ENCODE assay signal across 14 cellular contexts in the genomic region with DNA sequence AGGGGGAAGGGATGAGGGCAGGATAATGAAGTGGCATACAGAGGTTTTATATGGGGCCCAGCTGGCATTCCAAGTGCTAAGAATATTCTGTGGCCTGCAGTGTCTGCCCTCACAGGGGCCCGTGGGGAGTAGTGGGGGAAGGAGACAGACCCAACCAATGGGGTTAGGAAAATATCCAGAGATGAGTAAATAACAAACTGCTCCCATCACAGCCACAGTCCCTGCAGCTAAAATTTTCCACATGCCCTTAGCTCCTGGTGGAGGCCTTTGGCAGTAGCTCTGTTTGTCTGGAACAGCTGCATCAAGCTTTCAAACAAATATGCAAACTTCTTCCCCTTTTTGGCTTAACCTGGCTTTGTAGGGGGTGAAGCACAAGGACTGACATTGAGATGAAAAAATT. TPM values are rescaled to one million over a fixed set of nuclear protein-coding genes. Genes with fewer than 3 reads are reported as not detected.
DNase-seq lines count a peak whose midpoint lies in the region; ATAC-seq and TF ChIP-seq lines count a peak whose summit lies in the region.
"Had no signal": no experiment of that assay in that cellular context is flagged by ENCODE, and none has a peak within 500 bp of the region (broad histone marks: within the 10 kb centered on the region; RNA-seq: fewer than 3 reads in every experiment).

No MANE protein-coding gene starts in this region.

- H3K27ac ChIP-seq in IMR-90 (ENCODE audit: insufficient read depth, low read length) (peak overlapping the region; percentile 96; the same call in 1 of the 2 replicates), brain microvascular endothelial cell (peak overlapping the region; percentile 94), right cardiac atrium (ENCODE audit: low read length) (peak overlapping the region; percentile 45), subcutaneous abdominal adipose tissue (ENCODE audit: low read depth, low read length) (peak overlapping the region; percentile 94)
- H3K27ac ChIP-seq: psoas muscle had no signal

- H3K14ac ChIP-seq in IMR-90 (replicated peaks; ENCODE audit: low read depth, low read length) = 0 out of 2 replicates have a peak overlapping the region, but pooled peaks have one; percentile 21

- no peak overlapping the region for H2BK120ac ChIP-seq in IMR-90 (ENCODE audit: low read depth, low read length)

- no peak for TF ChIP-seq CTCF in IMR-90 (conservative IDR thresholded peaks at IDR 0.05; ENCODE audit: low read depth, low read length)
- peak; percentile 35 for TF ChIP-seq CTCF in brain microvascular endothelial cell (IDR thresholded peaks at IDR 0.05; ENCODE audit: low read depth, low read length, missing control alignments)
- no peak for TF ChIP-seq CTCF in BE2C (IDR thresholded peaks at IDR 0.05; ENCODE audit: low read depth, low read length)

- no peak for TF ChIP-seq RAD21 in IMR-90 (IDR thresholded peaks at IDR 0.05; ENCODE audit: low read length)

- H3K27me3 ChIP-seq in IMR-90 (ENCODE audit: control insufficient read depth, insufficient read depth, low read length) (no peaks in the 10 kb centered on the region), brain microvascular endothelial cell (replicated peaks) (no peaks in the 10 kb centered on the region), right cardiac atrium (ENCODE audit: control insufficient read depth, insufficient read depth) (no peaks in the 10 kb centered on the region), subcutaneous abdominal adipose tissue (ENCODE audit: control insufficient read depth in 5 of 5, insufficient read depth in 4 of 5, low read length in 5 of 5) (peaks cover 0 to 7% (median 2%) of the 10 kb centered on the region in 5 donors), BE2C (no peaks in the 10 kb centered on the region)

- H3K4me3 ChIP-seq in IMR-90 (ENCODE audit: insufficient read depth, low read depth, low read length) (no peak overlapping the region), brain microvascular endothelial cell (ENCODE audit: low read depth, low read length) (no peak overlapping the region), right cardiac atrium (ENCODE audit: low read length) (no peak overlapping the region), subcutaneous abdominal adipose tissue (ENCODE audit: low read depth in 1 of 5, low read length in 5 of 5) (peak overlapping the region in 2 of 5 donors; percentile 18 to 19), BE2C (ENCODE audit: low read depth, low read length) (no peak overlapping the region)
- H3K4me3 ChIP-seq: psoas muscle had no signal

- no peak overlapping the region for H3K23ac ChIP-seq in IMR-90 (ENCODE audit: low read depth, low read length)

- H2AFZ ChIP-seq in IMR-90 (replicated peaks; ENCODE audit: low read length, poor library complexity) = no peak overlapping the region

- H3K36me3 ChIP-seq in IMR-90 (ENCODE audit: control insufficient read depth, insufficient read depth, low read length) (no peaks in the 10 kb centered on the region), brain microvascular endothelial cell (replicated peaks) (peaks cover 2% of the 10 kb centered on the region), subcutaneous abdominal adipose tissue (ENCODE audit: control insufficient read depth in 5 of 5, insufficient read depth in 5 of 5, low read length in 5 of 5) (peaks cover 0 to 8% (median 2%) of the 10 kb centered on the region in 5 donors), BE2C (no peaks in the 10 kb centered on the region)

- no peak overlapping the region for H3K4me3 Mint-ChIP-seq in stimulated activated effector memory CD8-positive, alpha-beta T cell treated with anti-CD3 and anti-CD28 coated beads, Interleukin-12 subunit alpha, Interleukin-12 subunit beta, amount 100 ng/mL, for 72 hours
- H3K4me3 Mint-ChIP-seq: activated CD8-positive, alpha-beta T cell treated with anti-CD3 and anti-CD28 coated beads for 36 hours had no signal

- H2BK15ac ChIP-seq in IMR-90 (ENCODE audit: low read depth, low read length) = no peak overlapping the region

- H3K9ac ChIP-seq in IMR-90 (ENCODE audit: low read depth, low read length) (no peak overlapping the region), subcutaneous abdominal adipose tissue (ENCODE audit: low read length in 5 of 5) (peak overlapping the region in 1 of 5 donors; percentile 36)

- in situ Hi-C loops in IMR-90 (cut with MboI; ENCODE audit: low sequenced_read_pairs) (no loop called here), brain microvascular endothelial cell (cut with HindIII; ENCODE audit: low pct_ligation_motif_present, low sequenced_read_pairs) (no loop called here)

- no CpG with 5 or more reads among the region's 1 CpG for WGBS in IMR-90 (ENCODE audit: extremely low coverage in 2 of 2, insufficient read length in 1 of 2), 2 experiments
- WGBS in right cardiac atrium = 8% methylated on average over 1 of the region's 1 CpG

- no peak overlapping the region; the same call in 1 of the 2 replicates for H3K4ac ChIP-seq in IMR-90 (ENCODE audit: low read depth, low read length)

- peak overlapping the region; percentile 27 for H3K4me2 ChIP-seq in IMR-90 (ENCODE audit: low read depth, low read length)

- 0 out of 4 replicates have a peak overlapping the region, but pooled peaks of 1 of the 2 experiments have one; percentile 26 for H4K8ac ChIP-seq in IMR-90 (ENCODE audit: low read depth in 2 of 2, low read length in 2 of 2)

- H3K27ac Mint-ChIP-seq in stimulated activated effector memory CD8-positive, alpha-beta T cell treated with anti-CD3 and anti-CD28 coated beads, Interleukin-12 subunit alpha, Interleukin-12 subunit beta, amount 100 ng/mL, for 72 hours = no peak overlapping the region
- H3K27ac Mint-ChIP-seq: activated CD8-positive, alpha-beta T cell treated with anti-CD3 and anti-CD28 coated beads for 36 hours had no signal

- H4K91ac ChIP-seq in IMR-90 (ENCODE audit: insufficient read depth, low read depth, low read length) = no peak overlapping the region

- POLR2A ChIA-PET in IMR-90 (lab: Charles Lee; ENCODE audit: unreplicated experiment) = interaction anchor here (0.6 kb wide), 1 partner anchor 32 kb away, joined by 3 read pairs; no protein-coding TSS in a partner anchor

- H3K9me3 ChIP-seq in IMR-90 (ENCODE audit: control insufficient read depth, insufficient read depth, low read length) (no peaks in the 10 kb centered on the region), right cardiac atrium (ENCODE audit: control insufficient read depth, low read length) (no peaks in the 10 kb centered on the region), subcutaneous abdominal adipose tissue (ENCODE audit: control insufficient read depth in 5 of 5, low read length in 5 of 5) (no peaks in the 10 kb centered on the region), BE2C (no peaks in the 10 kb centered on the region)
- H3K9me3 ChIP-seq: psoas muscle had no signal

- ATAC-seq in IMR-90 (ENCODE audit: low read depth) = no peak
- no peak for ATAC-seq in right cardiac atrium
- no peak for ATAC-seq in stimulated activated effector memory CD8-positive, alpha-beta T cell treated with anti-CD3 and anti-CD28 coated beads, Interleukin-12 subunit alpha, Interleukin-12 subunit beta, amount 100 ng/mL, for 72 hours
- ATAC-seq: activated CD8-positive, alpha-beta T cell treated with anti-CD3 and anti-CD28 coated beads for 36 hours; psoas muscle had no signal

- no peaks in the 10 kb centered on the region for H4K20me1 ChIP-seq in IMR-90 (ENCODE audit: insufficient read depth, low read length)

- dilution Hi-C loops in IMR-90 (cut with HindIII; ENCODE audit: low sequenced_read_pairs, unreplicated experiment) = no loop called here

- CTCF ChIA-PET in IMR-90 (lab: Yijun Ruan, JAX) = interaction anchor here (2.0 kb wide), 1 partner anchor 10 kb away, joined by 6 read pairs; a partner anchor contains a TSS

- no peak overlapping the region; the same call in 1 of the 2 replicates for H2BK20ac ChIP-seq in IMR-90 (ENCODE audit: low read depth, low read length)

- no peak for TF ChIP-seq POLR2A in IMR-90 (IDR thresholded peaks at IDR 0.05; ENCODE audit: low read depth, low read length)

- H3K56ac ChIP-seq in IMR-90 (ENCODE audit: extremely low read depth, insufficient read depth, low read length) = no peak overlapping the region

- H3K4me1 ChIP-seq in IMR-90 (ENCODE audit: control insufficient read depth, insufficient read depth, low read length) = peaks cover 24% of the 10 kb centered on the region
- H3K4me1 ChIP-seq in right cardiac atrium (ENCODE audit: control insufficient read depth, insufficient read depth, low read length) = peaks cover 5% of the 10 kb centered on the region
- H3K4me1 ChIP-seq in subcutaneous abdominal adipose tissue (ENCODE audit: control insufficient read depth in 5 of 5, insufficient read depth in 5 of 5, low read length in 5 of 5) = peaks cover 15 to 61% (median 58%) of the 10 kb centered on the region in 5 donors
- no peaks in the 10 kb centered on the region for H3K4me1 ChIP-seq in BE2C
- H3K4me1 ChIP-seq: psoas muscle had no signal

- peaks cover 8% of the 10 kb centered on the region for H3K9me1 ChIP-seq in IMR-90 (ENCODE audit: insufficient read depth, low read length)

- no peak overlapping the region for H2AK5ac ChIP-seq in IMR-90 (ENCODE audit: low read depth, low read length)

- H3K36me3 Mint-ChIP-seq in stimulated activated effector memory CD8-positive, alpha-beta T cell treated with anti-CD3 and anti-CD28 coated beads, Interleukin-12 subunit alpha, Interleukin-12 subunit beta, amount 100 ng/mL, for 72 hours = no peaks in the 10 kb centered on the region

- no peaks in the 10 kb centered on the region for H3K4me1 Mint-ChIP-seq in stimulated activated effector memory CD8-positive, alpha-beta T cell treated with anti-CD3 and anti-CD28 coated beads, Interleukin-12 subunit alpha, Interleukin-12 subunit beta, amount 100 ng/mL, for 72 hours

- H3K9me3 Mint-ChIP-seq in stimulated activated effector memory CD8-positive, alpha-beta T cell treated with anti-CD3 and anti-CD28 coated beads, Interleukin-12 subunit alpha, Interleukin-12 subunit beta, amount 100 ng/mL, for 72 hours = no peaks in the 10 kb centered on the region
- H3K9me3 Mint-ChIP-seq: activated CD8-positive, alpha-beta T cell treated with anti-CD3 and anti-CD28 coated beads for 36 hours had no signal

- DNase-seq in IMR-90 (no peak), brain microvascular endothelial cell (no peak), right cardiac atrium (peak in 1 of 3 donors; percentile 49), NCI-H226 (no peak), BE2C (no peak)
- DNase-seq in stimulated activated effector memory CD8-positive, alpha-beta T cell treated with anti-CD3 and anti-CD28 coated beads, Interleukin-12 subunit alpha, Interleukin-12 subunit beta, amount 100 ng/mL, for 72 hours (ENCODE audit: low spot score in 2 of 2) = no peak
- no peak for DNase-seq in stimulated activated CD4-positive, alpha-beta T cell treated with anti-CD3 and anti-CD28 coated beads, Interleukin-12 subunit alpha, Interleukin-12 subunit beta, amount 100 ng/mL, for 4 hours
- DNase-seq: activated CD8-positive, alpha-beta T cell treated with anti-CD3 and anti-CD28 coated beads for 36 hours; activated effector memory CD4-positive, alpha-beta T cell treated with anti-CD3 and anti-CD28 coated beads, Interleukin-2, amount 50 U/mL, for 16 hours; central memory CD4-positive, alpha-beta T cell; NCI-H1105 treated with DMSO at 0.1 percent for 48 hours; T-helper 9 cell had no signal

- peak overlapping the region; percentile 30; the same call in 1 of the 2 replicates for H3K18ac ChIP-seq in IMR-90 (ENCODE audit: low read depth, low read length)

- no TSS peak for BruUV-seq in IMR-90 (replicated peaks; lab: Mats Ljungman, UMichigan)

- peaks cover 0 to 11% of the 10 kb centered on the region in 2 experiments; a peak in 2 of 4 replicates for H3K79me1 ChIP-seq in IMR-90 (ENCODE audit: low read depth in 1 of 2, low read length in 2 of 2)

- H4K5ac ChIP-seq in IMR-90 (ENCODE audit: low read depth, low read length) = no peak overlapping the region

- H2BK5ac ChIP-seq in IMR-90 (ENCODE audit: low read depth, low read length, poor library complexity, severe bottlenecking) = peak overlapping the region; percentile 93

- intact Hi-C loops in IMR-90 (cut with micrococcal nuclease) (no loop called here), right cardiac atrium (cut with DNase I) (no loop called here)

- peak overlapping the region; percentile 33 for H2AK9ac ChIP-seq in IMR-90 (replicated peaks; ENCODE audit: low read depth, low read length, poor library complexity)

RNA-seq across cellular contexts. Expression of a gene that starts 3.1 kb away (rescaled TPM):
- total RNA-seq in IMR-90 (2012; rRNA removed) = 14.4 and 20.6 TPM in 2 replicates
- polyA plus RNA-seq in IMR-90 (2012; rRNA removed) = 43.1 and 45.0 TPM in 2 replicates
- polyA plus RNA-seq in IMR-90 (2012; cell fraction: cytosol; rRNA removed) = 43.5 and 50.6 TPM in 2 replicates
- 70.2 and 72.3 TPM in 2 replicates for polyA plus RNA-seq in IMR-90 (2012; cell fraction: nucleus; rRNA removed; ENCODE audit: low replicate concordance)
- 10 to 100 TPM in 1 of 4 donors, 1 to 10 TPM in 3; 2.5 to 27.6 (median 4.8) TPM for total RNA-seq in right cardiac atrium
- 4.1 TPM for polyA plus RNA-seq in right cardiac atrium
- polyA plus RNA-seq in BE2C (2012; ENCODE audit: insufficient read depth, insufficient read length, low read depth) = not detected
- total RNA-seq: activated CD8-positive, alpha-beta T cell treated with anti-CD3 and anti-CD28 coated beads for 36 hours had no signal

RNA-seq across cellular contexts. Expression of a gene that starts 10.5 kb away (rescaled TPM):
- 20.1 and 36.1 TPM in 2 replicates for total RNA-seq in IMR-90 (2012; rRNA removed)
- polyA plus RNA-seq in IMR-90 (2012; rRNA removed) = 12.7 and 16.1 TPM in 2 replicates
- 4.9 and 5.0 TPM in 2 replicates for polyA plus RNA-seq in IMR-90 (2012; cell fraction: cytosol; rRNA removed)
- polyA plus RNA-seq in IMR-90 (2012; cell fraction: nucleus; rRNA removed; ENCODE audit: low replicate concordance) = 1.2 and 5.6 TPM in 2 replicates
- 10 to 100 TPM in 1 of 4 donors, 1 to 10 TPM in 3; 6.2 to 10.2 (median 8.8) TPM for total RNA-seq in right cardiac atrium
- polyA plus RNA-seq in right cardiac atrium = 11.9 TPM
- 4.5 TPM for polyA plus RNA-seq in BE2C (2012; ENCODE audit: insufficient read depth, insufficient read length, low read depth)

Comparison
In these comparisons a context has a peak if more than half of its experiments do, and no peak if none do; other contexts are left out.
1. H3K27ac ChIP-seq: peak in every context shown above with its lines; median percentile 96 in IMR-90; 94 in brain microvascular endothelial cell; 94 in subcutaneous abdominal adipose tissue; 45 in right cardiac atrium.